36 cellular contexts compared by ENCODE assay signal in the genomic region with DNA sequence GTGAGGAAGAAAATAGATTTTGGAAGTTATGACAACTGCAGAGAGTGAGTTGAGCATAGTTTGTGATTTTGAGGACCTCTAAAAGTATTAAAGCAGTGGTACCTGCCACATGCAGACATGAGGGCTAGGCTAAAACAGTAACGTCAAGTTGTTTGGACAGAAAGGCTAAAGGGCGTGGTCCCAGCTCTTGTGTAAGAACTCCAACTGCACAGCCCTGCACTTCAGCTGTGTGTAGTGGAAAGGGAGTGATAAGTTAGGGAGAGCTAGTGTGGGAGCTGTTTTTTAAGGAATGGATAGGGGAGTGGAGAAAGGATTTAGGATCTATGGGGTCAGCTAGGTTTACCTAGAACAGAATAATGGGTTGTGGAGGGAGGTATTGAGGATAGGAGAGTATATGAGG. TPM values are rescaled to one million over a fixed set of nuclear protein-coding genes. Genes with fewer than 3 reads are reported as not detected.
"Had no signal": no experiment of that assay in that cellular context is flagged by ENCODE, and none has a peak within 500 bp of the region (broad histone marks: within the 10 kb centered on the region; RNA-seq: fewer than 3 reads in every experiment).

No MANE protein-coding gene starts in this region.

- DNase-seq: activated B cell treated with CpG ODN at 0.5 μM for 24 hours; activated CD4-positive, alpha-beta memory T cell treated with anti-CD3 and anti-CD28 coated beads for 36 hours; activated CD4-positive, alpha-beta T cell treated with anti-CD3 and anti-CD28 coated beads for 36 hours; activated CD4-positive, alpha-beta T cell treated with anti-CD3 and anti-CD28 coated beads, Interleukin-2, amount 10 ng/mL, durations not matched to agents 24 days and 14 days; activated CD4-positive, CD25-positive, alpha-beta regulatory T cell treated with anti-CD3 and anti-CD28 coated beads, Interleukin-2, amount 50 U/mL, for 72 hours; activated CD8-positive, alpha-beta memory T cell treated with anti-CD3 and anti-CD28 coated beads, Interleukin-2, amount 10 ng/mL, durations not matched to agents 7 days and 5 days; activated CD8-positive, alpha-beta memory T cell treated with anti-CD3 and anti-CD28 coated beads, Interleukin-2, amount 50 U/mL, for 4 hours; activated CD8-positive, alpha-beta T cell treated with anti-CD3 and anti-CD28 coated beads, Interleukin-2, amount 10 ng/mL, durations not matched to agents 7 days and 5 days; activated effector memory CD4-positive, alpha-beta T cell treated with anti-CD3 and anti-CD28 coated beads, Interleukin-2, amount 50 U/mL, for 16 hours; activated naive CD4-positive, alpha-beta T cell treated with anti-CD3 and anti-CD28 coated beads for 36 hours; activated naive CD8-positive, alpha-beta T cell treated with anti-CD3 and anti-CD28 coated beads for 36 hours; activated naive CD8-positive, alpha-beta T cell treated with anti-CD3 and anti-CD28 coated beads, Interleukin-2, amount 50 U/mL, for 24 hours; activated T-cell treated with anti-CD3 and anti-CD28 coated beads, Interleukin-2, amount 50 U/mL, for 1 hour; activated T-cell treated with anti-CD3 and anti-CD28 coated beads, Interleukin-2, amount 50 U/mL, for 48 hours; adrenal gland; amygdala; aorta; body of pancreas; central memory CD4-positive, alpha-beta T cell; cerebellar nuclear complex; colonic mucosa; effector CD8-positive, alpha-beta T cell; erythroblast; foreskin melanocyte; heart right ventricle; T-helper 2 cell; WERI-Rb-1 had no signal

- H3K4me1 ChIP-seq: adrenal gland, body of pancreas, colonic mucosa, esophagus muscularis mucosa, gastroesophageal sphincter had no signal

- H3K4me1 Mint-ChIP-seq: activated B cell treated with CpG ODN at 0.5 μM for 24 hours had no signal

- H3K27ac ChIP-seq: adrenal gland, body of pancreas, cardiac muscle cell, colonic mucosa, esophagus muscularis mucosa, gastroesophageal sphincter, heart right ventricle, WERI-Rb-1 had no signal

- H3K4me3 ChIP-seq: adrenal gland, body of pancreas, cardiac muscle cell, colonic mucosa, esophagus muscularis mucosa, gastroesophageal sphincter, heart right ventricle had no signal

- ATAC-seq: activated CD4-positive, alpha-beta T cell treated with anti-CD3 and anti-CD28 coated beads for 36 hours; activated CD8-positive, alpha-beta memory T cell treated with anti-CD3 and anti-CD28 coated beads, Interleukin-2, amount 10 ng/mL, durations not matched to agents 7 days and 5 days; activated CD8-positive, alpha-beta T cell treated with anti-CD3 and anti-CD28 coated beads, Interleukin-2, amount 10 ng/mL, durations not matched to agents 7 days and 5 days; activated naive CD8-positive, alpha-beta T cell treated with anti-CD3 and anti-CD28 coated beads, Interleukin-2, amount 50 U/mL, for 24 hours; body of pancreas; gastroesophageal sphincter; heart right ventricle had no signal

- H3K36me3 ChIP-seq: adrenal gland, cardiac muscle cell, colonic mucosa, esophagus muscularis mucosa, gastroesophageal sphincter, heart right ventricle had no signal

- H3K27ac Mint-ChIP-seq: activated B cell treated with CpG ODN at 0.5 μM for 24 hours; activated CD4-positive, alpha-beta memory T cell treated with anti-CD3 and anti-CD28 coated beads for 36 hours; activated CD4-positive, alpha-beta T cell treated with anti-CD3 and anti-CD28 coated beads for 36 hours; activated CD4-positive, alpha-beta T cell treated with anti-CD3 and anti-CD28 coated beads, Interleukin-2, amount 10 ng/mL, durations not matched to agents 24 days and 14 days; activated CD8-positive, alpha-beta memory T cell treated with anti-CD3 and anti-CD28 coated beads, Interleukin-2, amount 10 ng/mL, durations not matched to agents 7 days and 5 days; activated CD8-positive, alpha-beta T cell treated with anti-CD3 and anti-CD28 coated beads, Interleukin-2, amount 10 ng/mL, durations not matched to agents 7 days and 5 days; activated naive CD4-positive, alpha-beta T cell treated with anti-CD3 and anti-CD28 coated beads for 36 hours; activated naive CD4-positive, alpha-beta T cell treated with anti-CD3 and anti-CD28 coated beads, Interleukin-2, amount 50 U/mL, for 24 hours; activated naive CD8-positive, alpha-beta T cell treated with anti-CD3 and anti-CD28 coated beads for 36 hours; activated naive CD8-positive, alpha-beta T cell treated with anti-CD3 and anti-CD28 coated beads, Interleukin-2, amount 50 U/mL, for 24 hours; activated T-helper 1 cell treated with anti-CD3 and anti-CD28 coated beads, Interleukin-12 subunit alpha, Interleukin-12 subunit beta, Interleukin-2, Interleukin-4 antibody, amounts not matched to agents 30 ng/mL and 10 ng/mL and 1 ng/mL, durations not matched to agents 14 hours and 24 hours and 36 hours; activated T-helper 2 cell treated with anti-CD3 and anti-CD28 coated beads, Interferon-gamma antibody, Interleukin-2, Interleukin-4, amounts not matched to agents 10 μg/mL and 5 μg/mL and 100 μg/mL, durations not matched to agents 14 hours and 24 hours and 36 hours had no signal

- H3K27me3 ChIP-seq: adrenal gland, body of pancreas, cardiac muscle cell, colonic mucosa, esophagus muscularis mucosa, gastroesophageal sphincter had no signal

- H3K9me3 ChIP-seq: adrenal gland, body of pancreas, colonic mucosa, esophagus muscularis mucosa, gastroesophageal sphincter, heart right ventricle had no signal

- H3K27me3 Mint-ChIP-seq: activated B cell treated with CpG ODN at 0.5 μM for 24 hours; activated CD4-positive, alpha-beta memory T cell treated with anti-CD3 and anti-CD28 coated beads for 36 hours; activated CD4-positive, alpha-beta T cell treated with anti-CD3 and anti-CD28 coated beads for 36 hours; activated CD4-positive, alpha-beta T cell treated with anti-CD3 and anti-CD28 coated beads, Interleukin-2, amount 10 ng/mL, durations not matched to agents 24 days and 14 days; activated CD8-positive, alpha-beta memory T cell treated with anti-CD3 and anti-CD28 coated beads, Interleukin-2, amount 10 ng/mL, durations not matched to agents 7 days and 5 days; activated naive CD4-positive, alpha-beta T cell treated with anti-CD3 and anti-CD28 coated beads, Interleukin-2, amount 50 U/mL, for 24 hours; activated naive CD8-positive, alpha-beta T cell treated with anti-CD3 and anti-CD28 coated beads for 36 hours; activated naive CD8-positive, alpha-beta T cell treated with anti-CD3 and anti-CD28 coated beads, Interleukin-2, amount 50 U/mL, for 24 hours had no signal

- H3K4me3 Mint-ChIP-seq: activated B cell treated with CpG ODN at 0.5 μM for 24 hours; activated CD4-positive, alpha-beta memory T cell treated with anti-CD3 and anti-CD28 coated beads for 36 hours; activated CD4-positive, alpha-beta T cell treated with anti-CD3 and anti-CD28 coated beads for 36 hours; activated CD4-positive, alpha-beta T cell treated with anti-CD3 and anti-CD28 coated beads, Interleukin-2, amount 10 ng/mL, durations not matched to agents 24 days and 14 days; activated CD8-positive, alpha-beta memory T cell treated with anti-CD3 and anti-CD28 coated beads, Interleukin-2, amount 10 ng/mL, durations not matched to agents 7 days and 5 days; activated CD8-positive, alpha-beta T cell treated with anti-CD3 and anti-CD28 coated beads, Interleukin-2, amount 10 ng/mL, durations not matched to agents 7 days and 5 days; activated naive CD4-positive, alpha-beta T cell treated with anti-CD3 and anti-CD28 coated beads for 36 hours; activated naive CD4-positive, alpha-beta T cell treated with anti-CD3 and anti-CD28 coated beads, Interleukin-2, amount 50 U/mL, for 24 hours; activated naive CD8-positive, alpha-beta T cell treated with anti-CD3 and anti-CD28 coated beads for 36 hours; activated naive CD8-positive, alpha-beta T cell treated with anti-CD3 and anti-CD28 coated beads, Interleukin-2, amount 50 U/mL, for 24 hours; activated T-helper 1 cell treated with anti-CD3 and anti-CD28 coated beads, Interleukin-12 subunit alpha, Interleukin-12 subunit beta, Interleukin-2, Interleukin-4 antibody, amounts not matched to agents 30 ng/mL and 10 ng/mL and 1 ng/mL, durations not matched to agents 14 hours and 24 hours and 36 hours had no signal

- H3K9me3 Mint-ChIP-seq: activated B cell treated with CpG ODN at 0.5 μM for 24 hours; activated CD4-positive, alpha-beta memory T cell treated with anti-CD3 and anti-CD28 coated beads for 36 hours; activated CD4-positive, alpha-beta T cell treated with anti-CD3 and anti-CD28 coated beads, Interleukin-2, amount 10 ng/mL, durations not matched to agents 24 days and 14 days; activated naive CD4-positive, alpha-beta T cell treated with anti-CD3 and anti-CD28 coated beads for 36 hours; activated naive CD4-positive, alpha-beta T cell treated with anti-CD3 and anti-CD28 coated beads, Interleukin-2, amount 50 U/mL, for 24 hours; activated naive CD8-positive, alpha-beta T cell treated with anti-CD3 and anti-CD28 coated beads, Interleukin-2, amount 50 U/mL, for 24 hours; activated T-helper 1 cell treated with anti-CD3 and anti-CD28 coated beads, Interleukin-12 subunit alpha, Interleukin-12 subunit beta, Interleukin-2, Interleukin-4 antibody, amounts not matched to agents 30 ng/mL and 10 ng/mL and 1 ng/mL, durations not matched to agents 14 hours and 24 hours and 36 hours; activated T-helper 2 cell treated with anti-CD3 and anti-CD28 coated beads, Interferon-gamma antibody, Interleukin-2, Interleukin-4, amounts not matched to agents 10 μg/mL and 5 μg/mL and 100 μg/mL, durations not matched to agents 14 hours and 24 hours and 36 hours had no signal

RNA-seq across cellular contexts. Expression of gene TESPA1, which starts 39.5 kb away (rescaled TPM):
- total RNA-seq: body of pancreas, cardiac muscle cell, dermis microvascular lymphatic vessel endothelial cell, fibroblast of villous mesenchyme, glomerular endothelial cell had no signal
- polyA plus RNA-seq: cardiac muscle cell had no signal
